In genomic region chr17:80924111-80924806, GRCh38 we compare ENCODE assay signal across 1 cellular context.
TF ChIP-seq lines count a peak whose summit lies in the region.

No MANE protein-coding gene starts in this region.

TF ChIP-seq in SK-N-SH, 30 proteins besides CTCF, POLR2A, EP300 and RAD21 (continued from another document):
- TF ChIP-seq REST (IDR thresholded peaks at IDR 0.05; ENCODE audit: low read depth, low read length) (no peak), FOXJ3 (CRISPR knock-in tag; IDR thresholded peaks at IDR 0.05) (no peak), NRF1 (IDR thresholded peaks at IDR 0.05; ENCODE audit: low read depth, low read length) (no peak), POLR2AphosphoS5 (IDR thresholded peaks at IDR 0.05; ENCODE audit: low read depth, low read length) (no peak), ELF1 (IDR thresholded peaks at IDR 0.05) (no peak), FOXM1 (IDR thresholded peaks at IDR 0.05; ENCODE audit: low read depth) (no peak), NFIC (IDR thresholded peaks at IDR 0.05; ENCODE audit: borderline replicate concordance) (no peak), MXI1 (IDR thresholded peaks at IDR 0.05; ENCODE audit: low read depth, low read length) (no peak)
- TF ChIP-seq, protein P1, sequence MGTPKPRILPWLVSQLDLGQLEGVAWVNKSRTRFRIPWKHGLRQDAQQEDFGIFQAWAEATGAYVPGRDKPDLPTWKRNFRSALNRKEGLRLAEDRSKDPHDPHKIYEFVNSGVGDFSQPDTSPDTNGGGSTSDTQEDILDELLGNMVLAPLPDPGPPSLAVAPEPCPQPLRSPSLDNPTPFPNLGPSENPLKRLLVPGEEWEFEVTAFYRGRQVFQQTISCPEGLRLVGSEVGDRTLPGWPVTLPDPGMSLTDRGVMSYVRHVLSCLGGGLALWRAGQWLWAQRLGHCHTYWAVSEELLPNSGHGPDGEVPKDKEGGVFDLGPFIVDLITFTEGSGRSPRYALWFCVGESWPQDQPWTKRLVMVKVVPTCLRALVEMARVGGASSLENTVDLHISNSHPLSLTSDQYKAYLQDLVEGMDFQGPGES (IDR thresholded peaks at IDR 0.05; ENCODE audit: low read depth, low read length): no peak
- TF ChIP-seq, protein P2, sequence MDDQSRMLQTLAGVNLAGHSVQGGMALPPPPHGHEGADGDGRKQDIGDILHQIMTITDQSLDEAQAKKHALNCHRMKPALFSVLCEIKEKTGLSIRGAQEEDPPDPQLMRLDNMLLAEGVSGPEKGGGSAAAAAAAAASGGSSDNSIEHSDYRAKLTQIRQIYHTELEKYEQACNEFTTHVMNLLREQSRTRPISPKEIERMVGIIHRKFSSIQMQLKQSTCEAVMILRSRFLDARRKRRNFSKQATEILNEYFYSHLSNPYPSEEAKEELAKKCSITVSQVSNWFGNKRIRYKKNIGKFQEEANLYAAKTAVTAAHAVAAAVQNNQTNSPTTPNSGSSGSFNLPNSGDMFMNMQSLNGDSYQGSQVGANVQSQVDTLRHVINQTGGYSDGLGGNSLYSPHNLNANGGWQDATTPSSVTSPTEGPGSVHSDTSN (IDR thresholded peaks at IDR 0.05): no peak
- TF ChIP-seq, protein P3, sequence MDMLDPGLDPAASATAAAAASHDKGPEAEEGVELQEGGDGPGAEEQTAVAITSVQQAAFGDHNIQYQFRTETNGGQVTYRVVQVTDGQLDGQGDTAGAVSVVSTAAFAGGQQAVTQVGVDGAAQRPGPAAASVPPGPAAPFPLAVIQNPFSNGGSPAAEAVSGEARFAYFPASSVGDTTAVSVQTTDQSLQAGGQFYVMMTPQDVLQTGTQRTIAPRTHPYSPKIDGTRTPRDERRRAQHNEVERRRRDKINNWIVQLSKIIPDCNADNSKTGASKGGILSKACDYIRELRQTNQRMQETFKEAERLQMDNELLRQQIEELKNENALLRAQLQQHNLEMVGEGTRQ (IDR thresholded peaks at IDR 0.05; ENCODE audit: borderline replicate concordance, low read depth, low read length): no peak
